8 cellular contexts compared by ENCODE assay signal in genomic region chr4:3954540-3955360, GRCh38.
DNase-seq lines count a peak whose midpoint lies in the region; TF ChIP-seq lines count a peak whose summit lies in the region.
"Not testable (repeated sequence)": the region's sequence is repeated elsewhere in the genome, so short reads cannot be mapped to it uniquely, and the experiment has no call there.

No MANE protein-coding gene starts in this region.

- H3K9me3 ChIP-seq in iPS-18c (ENCODE audit: control insufficient read depth, insufficient read depth, low read length); tibial artery: not testable (repeated sequence)

- peaks cover 0 to 12% (median 3%) of the 10 kb centered on the region in 4 donors for H3K4me1 ChIP-seq in tibial artery

- H3K4me1 Mint-ChIP-seq in activated CD4-positive, alpha-beta T cell treated with anti-CD3 and anti-CD28 coated beads, Interleukin-2, amount 10 ng/mL, durations not matched to agents 7 days and 5 days = peaks cover 21% of the 10 kb centered on the region

- H3K4me3 Mint-ChIP-seq in activated CD4-positive, alpha-beta T cell treated with anti-CD3 and anti-CD28 coated beads, Interleukin-2, amount 10 ng/mL, durations not matched to agents 7 days and 5 days = peak overlapping the region; percentile 85

- H3K27ac Mint-ChIP-seq in activated CD4-positive, alpha-beta T cell treated with anti-CD3 and anti-CD28 coated beads, Interleukin-2, amount 10 ng/mL, durations not matched to agents 7 days and 5 days = peak overlapping the region; percentile 98

- TF ChIP-seq CTCF in cardiac fibroblast (IDR thresholded peaks at IDR 0.05; ENCODE audit: low read depth, low read length); tibial artery (IDR thresholded peaks at IDR 0.05): not testable (repeated sequence)

- POLR2A ChIA-PET in activated CD4-positive, alpha-beta T cell treated with anti-CD3 and anti-CD28 coated beads, Interleukin-2, amount 10 ng/mL, durations not matched to agents 7 days and 5 days (lab: Charles Lee) = not testable (repeated sequence)

- H3K27ac ChIP-seq in tibial artery = peak overlapping the region; percentile 82 to 84

- not testable (repeated sequence) for H3K27me3 Mint-ChIP-seq in activated CD4-positive, alpha-beta T cell treated with anti-CD3 and anti-CD28 coated beads, Interleukin-2, amount 10 ng/mL, durations not matched to agents 7 days and 5 days

- not testable (repeated sequence) for H3K27me3 ChIP-seq in tibial artery

- intact Hi-C loops in tibial artery (cut with DNase I; ENCODE audit: low total_unique reads) = not testable (repeated sequence)

- not testable (repeated sequence) for H3K36me3 Mint-ChIP-seq in activated CD4-positive, alpha-beta T cell treated with anti-CD3 and anti-CD28 coated beads, Interleukin-2, amount 10 ng/mL, durations not matched to agents 7 days and 5 days (ENCODE audit: low read depth)

- CTCF ChIA-PET in activated CD4-positive, alpha-beta T cell treated with anti-CD3 and anti-CD28 coated beads, Interleukin-2, amount 10 ng/mL, durations not matched to agents 7 days and 5 days (lab: Charles Lee) = not testable (repeated sequence)

- H3K9me3 Mint-ChIP-seq in activated CD4-positive, alpha-beta T cell treated with anti-CD3 and anti-CD28 coated beads, Interleukin-2, amount 10 ng/mL, durations not matched to agents 7 days and 5 days = not testable (repeated sequence)

- DNase-seq in GM04503 (ENCODE audit: low read depth) (peak; percentile 90), HK-2 (ENCODE audit: unreplicated experiment) (peak; percentile 84), NCI-H82 (lab: John Stamatoyannopoulos, UW) (peak; percentile 90), cardiac fibroblast (ENCODE audit: low read depth in 2 of 2) (peak; percentile 94 to 98), putamen (ENCODE audit: low spot score) (peak; percentile 82), tibial artery (peak; percentile 73 to 90)
- DNase-seq in activated CD4-positive, alpha-beta T cell treated with anti-CD3 and anti-CD28 coated beads, Interleukin-2, amount 10 ng/mL, durations not matched to agents 7 days and 5 days = peak; percentile 64

- H3K4me3 ChIP-seq in cardiac fibroblast (replicated peaks in 1 of 2; ENCODE audit: low read depth in 2 of 2, low read length in 2 of 2) = peak overlapping the region; percentile 57 to 64
- peak overlapping the region; percentile 68 for H3K4me3 ChIP-seq in iPS-18c (ENCODE audit: insufficient read depth, low read depth, low read length)
- H3K4me3 ChIP-seq in tibial artery = peak overlapping the region; percentile 59 to 83

- not testable (repeated sequence) for H3K36me3 ChIP-seq in tibial artery

Comparison
In these comparisons a context has a peak if more than half of its experiments do, and no peak if none do; other contexts are left out.
1. Peak in every context shown above with its lines: DNase-seq, H3K4me3 ChIP-seq and H3K27ac ChIP-seq.